17 cellular contexts compared by ENCODE assay signal in the genomic region with DNA sequence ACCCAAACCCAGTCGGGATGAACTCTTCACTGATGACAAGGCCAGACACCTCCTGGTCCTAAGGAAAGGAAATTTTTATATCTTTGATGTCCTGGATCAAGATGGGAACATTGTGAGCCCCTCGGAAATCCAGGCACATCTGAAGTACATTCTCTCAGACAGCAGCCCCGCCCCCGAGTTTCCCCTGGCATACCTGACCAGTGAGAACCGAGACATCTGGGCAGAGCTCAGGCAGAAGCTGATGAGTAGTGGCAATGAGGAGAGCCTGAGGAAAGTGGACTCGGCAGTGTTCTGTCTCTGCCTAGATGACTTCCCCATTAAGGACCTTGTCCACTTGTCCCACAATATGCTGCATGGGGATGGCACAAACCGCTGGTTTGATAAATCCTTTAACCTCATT. TPM values are rescaled to one million over a fixed set of nuclear protein-coding genes. Genes with fewer than 3 reads are reported as not detected.
DNase-seq lines count a peak whose midpoint lies in the region; ATAC-seq, FAIRE-seq and TF ChIP-seq lines count a peak whose summit lies in the region.
"Had no signal": no experiment of that assay in that cellular context is flagged by ENCODE, and none has a peak within 500 bp of the region (broad histone marks: within the 10 kb centered on the region; RNA-seq: fewer than 3 reads in every experiment).

No MANE protein-coding gene starts in this region.

- no peak overlapping the region for H3K27ac ChIP-seq in endothelial cell of umbilical vein (ENCODE audit: insufficient read depth, low read depth, low read length)
- H3K27ac ChIP-seq: C4-2B had no signal

- H3K9me1 ChIP-seq in endothelial cell of umbilical vein (replicated peaks; ENCODE audit: control insufficient read depth, extremely low read depth, insufficient read depth, low read length) = no peaks in the 10 kb centered on the region

- dilution Hi-C loops in endothelial cell of umbilical vein (cut with MboI; ENCODE audit: extremely low pct_ligation_motif_present, low sequenced_read_pairs) = no loop called here

- H3K27ac Mint-ChIP-seq in Caco-2 (ENCODE audit: unreplicated experiment) (no peak overlapping the region), Calu3 (ENCODE audit: unreplicated experiment) (no peak overlapping the region)
- peak overlapping the region; percentile 25 for H3K27ac Mint-ChIP-seq in activated T-helper 17 cell treated with anti-CD3 and anti-CD28 coated beads, Interleukin-2, amount 50 U/mL, for 72 hours
- H3K27ac Mint-ChIP-seq: CD4-positive, alpha-beta T cell; H9 had no signal

- H3K27me3 ChIP-seq in Caco-2 (replicated peaks; ENCODE audit: control insufficient read depth, insufficient read depth, low read length) (no peaks in the 10 kb centered on the region), endothelial cell of umbilical vein (ENCODE audit: control insufficient read depth in 2 of 2, insufficient read depth in 2 of 2, low read length in 2 of 2) (no peaks in the 10 kb centered on the region)

- H3K9me3 ChIP-seq in Caco-2 (peaks cover 15% of the 10 kb centered on the region), endothelial cell of umbilical vein (replicated peaks; ENCODE audit: control insufficient read depth, insufficient read depth, low read length) (no peaks in the 10 kb centered on the region)

- TF ChIP-seq POLR2A in endothelial cell of umbilical vein (IDR thresholded peaks at IDR 0.05; ENCODE audit: low read depth, low read length) = no peak

- H4K20me1 ChIP-seq in endothelial cell of umbilical vein (replicated peaks; ENCODE audit: control insufficient read depth, extremely low read depth, insufficient read depth, low read length) = no peaks in the 10 kb centered on the region

- peaks cover 14% of the 10 kb centered on the region for H3K9me3 Mint-ChIP-seq in Caco-2 (ENCODE audit: unreplicated experiment)
- H3K9me3 Mint-ChIP-seq in Calu3 (ENCODE audit: low read depth, unreplicated experiment) = peaks cover 2% of the 10 kb centered on the region
- peaks cover 7% of the 10 kb centered on the region for H3K9me3 Mint-ChIP-seq in activated T-helper 17 cell treated with anti-CD3 and anti-CD28 coated beads, Interleukin-2, amount 50 U/mL, for 72 hours

- no peak for ATAC-seq in activated T-helper 17 cell treated with anti-CD3 and anti-CD28 coated beads, Interleukin-2, amount 50 U/mL, for 72 hours (replicated peaks)

- H3K36me3 ChIP-seq in Caco-2 (ENCODE audit: control insufficient read depth, insufficient read depth, low read length) = peaks cover 7% of the 10 kb centered on the region; the same call in 1 of the 2 replicates
- H3K36me3 ChIP-seq in endothelial cell of umbilical vein (ENCODE audit: control insufficient read depth in 2 of 2, extremely low read depth in 1 of 2, insufficient read depth in 2 of 2, low read length in 2 of 2) = peaks cover 15 to 18% of the 10 kb centered on the region in 2 experiments

- no peaks in the 10 kb centered on the region for H3K4me1 Mint-ChIP-seq in Caco-2 (ENCODE audit: low read depth, unreplicated experiment)
- H3K4me1 Mint-ChIP-seq in Calu3 (ENCODE audit: low read depth, unreplicated experiment) = no peaks in the 10 kb centered on the region
- H3K4me1 Mint-ChIP-seq in activated T-helper 17 cell treated with anti-CD3 and anti-CD28 coated beads, Interleukin-2, amount 50 U/mL, for 72 hours = no peaks in the 10 kb centered on the region
- H3K4me1 Mint-ChIP-seq: H9 had no signal

- H3K4me3 Mint-ChIP-seq in Caco-2 (ENCODE audit: unreplicated experiment) (no peak overlapping the region), Calu3 (ENCODE audit: low read depth, unreplicated experiment) (no peak overlapping the region)
- H3K4me3 Mint-ChIP-seq in activated T-helper 17 cell treated with anti-CD3 and anti-CD28 coated beads, Interleukin-2, amount 50 U/mL, for 72 hours = no peak overlapping the region
- H3K4me3 Mint-ChIP-seq: CD4-positive, alpha-beta T cell; H9 had no signal

- DNase-seq in Caco-2 (no peak), Calu3 (no peak), endothelial cell of umbilical vein (ENCODE audit: low read depth, low spot score) (no peak), NCI-H524 treated with DMSO at 0.1 percent for 48 hours (lab: John Stamatoyannopoulos, UW) (no peak), SW480 (ENCODE audit: low spot score) (no peak), HUDEP-2 (lab: John Stamatoyannopoulos, UW; ENCODE audit: unreplicated experiment in 76 of 76) (no peak)
- DNase-seq: ACHN; AML-193; CD4-positive, alpha-beta T cell; DMS79 treated with DMSO at 0.1 percent for 48 hours; GF-D8; H9 had no signal

- no peaks in the 10 kb centered on the region for H3K4me1 ChIP-seq in Caco-2
- H3K4me1 ChIP-seq in endothelial cell of umbilical vein (ENCODE audit: control insufficient read depth, extremely low read depth, insufficient read depth, low read length) = no peaks in the 10 kb centered on the region

- CTCF ChIA-PET in Caco-2 (lab: Charles Lee) = no interaction called here
- CTCF ChIA-PET in Calu3 (lab: Charles Lee) = no interaction called here
- CTCF ChIA-PET in endothelial cell of umbilical vein (lab: Charles Lee) = no interaction called here

- H3K36me3 Mint-ChIP-seq in Caco-2 (ENCODE audit: insufficient read depth, unreplicated experiment) = peaks cover 19% of the 10 kb centered on the region
- H3K36me3 Mint-ChIP-seq in Calu3 (ENCODE audit: insufficient read depth, unreplicated experiment) = peaks cover 46% of the 10 kb centered on the region
- H3K36me3 Mint-ChIP-seq in activated T-helper 17 cell treated with anti-CD3 and anti-CD28 coated beads, Interleukin-2, amount 50 U/mL, for 72 hours (ENCODE audit: low read depth) = peaks cover 96% of the 10 kb centered on the region

- POLR2A ChIA-PET in Caco-2 (lab: Charles Lee) = no interaction called here
- POLR2A ChIA-PET in endothelial cell of umbilical vein (lab: Charles Lee) = no interaction called here

- no peak overlapping the region for H2AFZ ChIP-seq in endothelial cell of umbilical vein (ENCODE audit: low read depth, low read length)

- no peak for FAIRE-seq in endothelial cell of umbilical vein (lab: Jason Lieb, UNC)
- FAIRE-seq: A204.1, H1, HTR-8/SVneo had no signal

- no peaks in the 10 kb centered on the region for H3K27me3 Mint-ChIP-seq in Caco-2 (ENCODE audit: insufficient read depth, unreplicated experiment)
- no peaks in the 10 kb centered on the region for H3K27me3 Mint-ChIP-seq in Calu3 (ENCODE audit: unreplicated experiment)
- H3K27me3 Mint-ChIP-seq in activated T-helper 17 cell treated with anti-CD3 and anti-CD28 coated beads, Interleukin-2, amount 50 U/mL, for 72 hours = no peaks in the 10 kb centered on the region
- H3K27me3 Mint-ChIP-seq: CD4-positive, alpha-beta T cell had no signal

- BruUV-seq in Caco-2 (replicated peaks; lab: Mats Ljungman, UMichigan) (TSS peak; percentile 21), Calu3 (replicated peaks; lab: Mats Ljungman, UMichigan) (TSS peak; percentile 4), endothelial cell of umbilical vein (replicated peaks; lab: Mats Ljungman, UMichigan) (TSS peak; percentile 30)

- H3K79me2 ChIP-seq in endothelial cell of umbilical vein (ENCODE audit: control insufficient read depth, insufficient read depth, low read length) = no peaks in the 10 kb centered on the region

- intact Hi-C loops in Caco-2 (cut with micrococcal nuclease; ENCODE audit: unreplicated experiment) = no loop called here
- intact Hi-C loops in Calu3 (cut with micrococcal nuclease; ENCODE audit: unreplicated experiment) = no loop called here
- intact Hi-C loops in endothelial cell of umbilical vein (cut with micrococcal nuclease) = no loop called here

- TF ChIP-seq CTCF in Caco-2 (IDR thresholded peaks at IDR 0.05; ENCODE audit: insufficient read depth in 1 of 2, low read depth in 1 of 2, low read length in 1 of 2, severe bottlenecking in 1 of 2, unreplicated experiment in 1 of 2) (no peak), Calu3 (IDR thresholded peaks at IDR 0.05; ENCODE audit: unreplicated experiment) (no peak), endothelial cell of umbilical vein (IDR thresholded peaks at IDR 0.05; ENCODE audit: extremely low read depth in 1 of 2, insufficient read depth in 1 of 2, low read depth in 1 of 2, low read length in 2 of 2) (no peak)

- H3K4me2 ChIP-seq in endothelial cell of umbilical vein (ENCODE audit: insufficient read depth, low read length) = no peak overlapping the region

- H3K9ac ChIP-seq in endothelial cell of umbilical vein (replicated peaks; ENCODE audit: extremely low read depth, insufficient read depth, low read length) = no peak overlapping the region

- H3K4me3 ChIP-seq in Caco-2 (ENCODE audit: low read depth, low read length) (no peak overlapping the region), endothelial cell of umbilical vein (replicated peaks in 1 of 3; ENCODE audit: insufficient read depth in 1 of 3, low read depth in 1 of 3, low read length in 3 of 3) (no peak overlapping the region)

RNA-seq across cellular contexts. Expression of gene CZIB, which starts 10.1 kb away (rescaled TPM):
- 36.0 and 42.6 TPM in 2 replicates for total RNA-seq in Caco-2 (2022)
- total RNA-seq in Calu3 (2022) = 31.3 and 34.1 TPM in 2 replicates
- total RNA-seq in activated T-helper 17 cell treated with anti-CD3 and anti-CD28 coated beads, Interleukin-2, amount 50 U/mL, for 72 hours = 10 to 100 TPM; 43.0 to 48.8 TPM
- total RNA-seq in endothelial cell of umbilical vein = 58.7 and 60.1 TPM in 2 replicates
- polyA plus RNA-seq in endothelial cell of umbilical vein = 62.8 and 65.9 TPM in 2 replicates
- polyA plus RNA-seq in endothelial cell of umbilical vein (2011; cell fraction: cytosol; rRNA removed) = 85.9 and 97.2 TPM in 2 replicates
- 94.4 and 117 TPM in 2 replicates for polyA plus RNA-seq in endothelial cell of umbilical vein (2011; cell fraction: nucleus; rRNA removed)
- 61.6 and 69.7 TPM in 2 replicates for polyA plus RNA-seq in endothelial cell of umbilical vein (2012)
- polyA minus RNA-seq in endothelial cell of umbilical vein = 35.9 and 39.1 TPM in 2 replicates
- 6.9 TPM for polyA minus RNA-seq in endothelial cell of umbilical vein (2011; cell fraction: cytosol; rRNA and poly(A)+ RNA removed)
- polyA minus RNA-seq in endothelial cell of umbilical vein (2011; cell fraction: nucleus; rRNA and poly(A)+ RNA removed) = 26.0 and 28.1 TPM in 2 replicates

RNA-seq across cellular contexts. Expression of gene CPT2, which starts 13.7 kb away (rescaled TPM):
- 12.5 and 14.4 TPM in 2 replicates for total RNA-seq in Caco-2 (2022)
- 18.5 and 23.5 TPM in 2 replicates for total RNA-seq in Calu3 (2022)
- total RNA-seq in activated T-helper 17 cell treated with anti-CD3 and anti-CD28 coated beads, Interleukin-2, amount 50 U/mL, for 72 hours = 10 to 100 TPM; 14.5 to 16.5 TPM
- 10.4 and 11.6 TPM in 2 replicates for total RNA-seq in endothelial cell of umbilical vein
- polyA plus RNA-seq in endothelial cell of umbilical vein = 10.6 and 11.5 TPM in 2 replicates
- 9.4 and 9.8 TPM in 2 replicates for polyA plus RNA-seq in endothelial cell of umbilical vein (2011; cell fraction: cytosol; rRNA removed)
- polyA plus RNA-seq in endothelial cell of umbilical vein (2011; cell fraction: nucleus; rRNA removed) = 6.6 and 6.9 TPM in 2 replicates
- polyA plus RNA-seq in endothelial cell of umbilical vein (2012) = 6.2 and 9.3 TPM in 2 replicates
- 10.1 and 10.8 TPM in 2 replicates for polyA minus RNA-seq in endothelial cell of umbilical vein
- polyA minus RNA-seq in endothelial cell of umbilical vein (2011; cell fraction: cytosol; rRNA and poly(A)+ RNA removed) = 12.0 TPM
- 3.9 and 6.4 TPM in 2 replicates for polyA minus RNA-seq in endothelial cell of umbilical vein (2011; cell fraction: nucleus; rRNA and poly(A)+ RNA removed)

RNA-seq across cellular contexts. Expression of gene MAGOH, which starts 28.0 kb away (rescaled TPM):
- total RNA-seq in Caco-2 (2022) (74.2 and 77.0 TPM in 2 replicates), Calu3 (2022) (61.9 and 70.2 TPM in 2 replicates), endothelial cell of umbilical vein (59.8 and 60.1 TPM in 2 replicates)
- 10 to 100 TPM; 49.6 to 83.9 TPM for total RNA-seq in activated T-helper 17 cell treated with anti-CD3 and anti-CD28 coated beads, Interleukin-2, amount 50 U/mL, for 72 hours
- 16.0 and 25.9 TPM in 2 replicates for polyA plus RNA-seq in endothelial cell of umbilical vein
- polyA plus RNA-seq in endothelial cell of umbilical vein (2011; cell fraction: cytosol; rRNA removed) = 27.5 and 32.0 TPM in 2 replicates
- 7.9 and 20.8 TPM in 2 replicates for polyA plus RNA-seq in endothelial cell of umbilical vein (2011; cell fraction: nucleus; rRNA removed)
- 94.8 and 102 TPM in 2 replicates for polyA plus RNA-seq in endothelial cell of umbilical vein (2012)
- 41.0 and 64.8 TPM in 2 replicates for polyA minus RNA-seq in endothelial cell of umbilical vein
- polyA minus RNA-seq in endothelial cell of umbilical vein (2011; cell fraction: cytosol; rRNA and poly(A)+ RNA removed) = 16.2 TPM
- polyA minus RNA-seq in endothelial cell of umbilical vein (2011; cell fraction: nucleus; rRNA and poly(A)+ RNA removed) = 12.1 and 14.4 TPM in 2 replicates
